ENCODE assay signal across 22 cellular contexts in genomic region chr6:52787917-52788316, GRCh38. TPM values are rescaled to one million over a fixed set of nuclear protein-coding genes. Genes with fewer than 3 reads are reported as not detected.
A peak's percentile ranks its signal among the peaks of the same experiment; 100 is the strongest.
DNase-seq lines count a peak whose midpoint lies in the region; ATAC-seq and TF ChIP-seq lines count a peak whose summit lies in the region.
"Had no signal": no experiment of that assay in that cellular context is flagged by ENCODE, and none has a peak within 500 bp of the region (broad histone marks: within the 10 kb centered on the region; RNA-seq: fewer than 3 reads in every experiment).

No MANE protein-coding gene starts in this region.

- H3K4me1 ChIP-seq in liver (ENCODE audit: control insufficient read depth in 4 of 4, insufficient read depth in 4 of 4, low read length in 3 of 4), result peaks cover 3 to 19% (median 9%) of the 10 kb centered on the region in 4 donors
- no peaks in the 10 kb centered on the region for H3K4me1 ChIP-seq in prostate gland (replicated peaks)
- H3K4me1 ChIP-seq in endodermal cell (ENCODE audit: control insufficient read depth, insufficient read depth, low read length), result no peaks in the 10 kb centered on the region
- H3K4me1 ChIP-seq: BE2C, HAP-1 had no signal

- no peak overlapping the region for H3K4me3 Mint-ChIP-seq in endodermal cell
- H3K4me3 Mint-ChIP-seq: CD4-positive, alpha-beta T cell had no signal

- peaks cover 24% of the 10 kb centered on the region for H3K9me3 Mint-ChIP-seq in endodermal cell
- H3K9me3 Mint-ChIP-seq: CD4-positive, alpha-beta T cell had no signal

- H3K27me3 Mint-ChIP-seq in endodermal cell (ENCODE audit: insufficient read depth), result no peaks in the 10 kb centered on the region

- peaks cover 14% of the 10 kb centered on the region for H3K4me1 Mint-ChIP-seq in endodermal cell

- no peak overlapping the region for H3K27ac Mint-ChIP-seq in endodermal cell
- H3K27ac Mint-ChIP-seq: CD4-positive, alpha-beta T cell had no signal

- H3K36me3 ChIP-seq in liver (ENCODE audit: control insufficient read depth in 4 of 4, insufficient read depth in 3 of 4, low read depth in 1 of 4, low read length in 3 of 4), result peaks cover 1 to 13% (median 10%) of the 10 kb centered on the region in 4 donors
- H3K36me3 ChIP-seq in prostate gland, result no peaks in the 10 kb centered on the region
- no peaks in the 10 kb centered on the region for H3K36me3 ChIP-seq in endodermal cell (ENCODE audit: control insufficient read depth, insufficient read depth, low read length)
- H3K36me3 ChIP-seq: BE2C, HAP-1, Peyer's patch had no signal

- WGBS in liver, result 16% methylated on average over 3 of the region's 3 CpGs
- 28% methylated on average over 3 of the region's 3 CpGs for WGBS in prostate gland
- 82 to 93% methylated on average over 3 of the region's 3 CpGs for WGBS in endodermal cell (ENCODE audit: insufficient coverage in 1 of 2, insufficient read length in 1 of 2), 2 experiments

- peak in 1 of 2 donors; percentile 49 for TF ChIP-seq RAD21 in liver (IDR thresholded peaks at IDR 0.05)

- H3K9me3 ChIP-seq in liver (ENCODE audit: control insufficient read depth in 4 of 4, low read length in 3 of 4) (peaks cover 0 to 2% (median 0%) of the 10 kb centered on the region in 4 donors), prostate gland (no peaks in the 10 kb centered on the region), endodermal cell (ENCODE audit: control insufficient read depth, low read length) (no peaks in the 10 kb centered on the region)
- H3K9me3 ChIP-seq: BE2C, HAP-1, Peyer's patch had no signal

- H3K4me3 ChIP-seq in epithelial cell of esophagus (ENCODE audit: low read length), result no peak overlapping the region
- peak overlapping the region; percentile 46 to 75 (median 60) for H3K4me3 ChIP-seq in liver (ENCODE audit: low read depth in 1 of 3, low read length in 3 of 3)
- H3K4me3 ChIP-seq in prostate gland, result no peak overlapping the region
- H3K4me3 ChIP-seq in endodermal cell (ENCODE audit: low read length), result no peak overlapping the region
- H3K4me3 ChIP-seq: GM23248, HAP-1, Peyer's patch had no signal

- intact Hi-C loops in prostate gland (cut with DNase I), result no loop called here

- DNase-seq in HuH-7 (ENCODE audit: low spot score) (peak; percentile 13), epithelial cell of esophagus (ENCODE audit: low read depth) (peak; percentile 27), prostate gland (ENCODE audit: low spot score) (peak; percentile 58), endodermal cell (no peak), SHP77 (lab: John Stamatoyannopoulos, UW) (no peak), activated gamma-delta T cell treated with Interleukin-2 at 50 U/mL for 16 hours (no peak)
- DNase-seq: BE2C; Calu3; CD4-positive, alpha-beta T cell; GF-D8; Kasumi-1; MM.1S; NCI-H1092; NCI-H146; NCI-H2029 treated with DMSO at 0.1 percent for 48 hours; NCI-H2171; NK-92 treated with Interleukin-12 subunit alpha and Interleukin-12 subunit beta, amount 100 ng/mL, for 24 hours; Peyer's patch had no signal

- H3K27me3 ChIP-seq in liver (ENCODE audit: control insufficient read depth in 4 of 4, insufficient read depth in 4 of 4, low read length in 3 of 4) (no peaks in the 10 kb centered on the region), prostate gland (replicated peaks; ENCODE audit: insufficient read depth) (no peaks in the 10 kb centered on the region), endodermal cell (ENCODE audit: control insufficient read depth, insufficient read depth, low read length, poor library complexity, severe bottlenecking) (no peaks in the 10 kb centered on the region)
- H3K27me3 ChIP-seq: BE2C, Peyer's patch had no signal

- no peak for ATAC-seq in GM21381 (IDR thresholded peaks at IDR 0.05; ENCODE audit: unreplicated experiment)

- H3K9ac ChIP-seq in liver (ENCODE audit: low read depth in 1 of 2, low read length in 2 of 2), result peak overlapping the region; percentile 71 to 94
- H3K9ac ChIP-seq in endodermal cell (ENCODE audit: extremely low read depth, low read length, poor library complexity, severe bottlenecking), result no peak overlapping the region
- H3K9ac ChIP-seq: GM23248 had no signal

- no peak for TF ChIP-seq POLR2A in prostate gland (IDR thresholded peaks at IDR 0.05)

- H3K27ac ChIP-seq in liver (ENCODE audit: low read depth in 1 of 2, low read length in 2 of 2) (peak overlapping the region; percentile 46 to 67), prostate gland (peak overlapping the region; percentile 32 to 56), endodermal cell (ENCODE audit: low read depth, low read length) (no peak overlapping the region)
- H3K27ac ChIP-seq: GM23248 had no signal

- no peaks in the 10 kb centered on the region for H3K36me3 Mint-ChIP-seq in endodermal cell (ENCODE audit: low read depth)

- TF ChIP-seq CTCF in epithelial cell of esophagus (IDR thresholded peaks at IDR 0.05; ENCODE audit: insufficient read depth, low read depth, low read length, missing control alignments) (no peak), liver (IDR thresholded peaks at IDR 0.05; ENCODE audit: low read depth, low read length, missing input control) (no peak), prostate gland (IDR thresholded peaks at IDR 0.05) (no peak), endodermal cell (conservative IDR thresholded peaks at IDR 0.05) (no peak)

TF ChIP-seq in liver, 16 proteins besides CTCF, POLR2A, EP300 and RAD21:
- TF ChIP-seq YY1 (IDR thresholded peaks at IDR 0.05), result peak; percentile 13
- TF ChIP-seq RXRA (IDR thresholded peaks at IDR 0.05), result peak; percentile 72 to 79
- TF ChIP-seq HNF4A (conservative IDR thresholded peaks at IDR 0.05), result peak; percentile 73 to 74
- TF ChIP-seq FOXA1 (IDR thresholded peaks at IDR 0.05), result peak; percentile 88
- TF ChIP-seq ZBTB33 (IDR thresholded peaks at IDR 0.05), result no peak
- TF ChIP-seq GABPA (IDR thresholded peaks at IDR 0.05 in 1 of 2, conservative IDR thresholded peaks at IDR 0.05 in 1 of 2), result no peak
- TF ChIP-seq SP1 (IDR thresholded peaks at IDR 0.05), result peak; percentile 61
- TF ChIP-seq EGR1 (IDR thresholded peaks at IDR 0.05; ENCODE audit: low read depth in 2 of 2), result no peak
- TF ChIP-seq TAF1 (conservative IDR thresholded peaks at IDR 0.05), result peak; percentile 31
- TF ChIP-seq FOXA2 (IDR thresholded peaks at IDR 0.05), result peak; percentile 94
- TF ChIP-seq NR2F2 (IDR thresholded peaks at IDR 0.05), result no peak
- TF ChIP-seq REST (IDR thresholded peaks at IDR 0.05), result peak; percentile 19
- TF ChIP-seq HNF4G (IDR thresholded peaks at IDR 0.05), result no peak
- peak; percentile 60 to 63 for TF ChIP-seq JUND (IDR thresholded peaks at IDR 0.05)
TF ChIP-seq in liver: peak in this region for 9.

RNA-seq across cellular contexts. Expression of gene GSTA1, which starts 15.7 kb away (rescaled TPM):
- total RNA-seq in liver (100 to 1,000 TPM in 1 of 2 donors, 10 to 100 TPM in 1; 59.4 to 160 TPM), prostate gland (100 to 1,000 TPM in 1 of 2 donors, 10 to 100 TPM in 1; 24.0 to 329 TPM), endodermal cell (1 to 10 TPM in 1 of 2 donors, not detected in 1; 2.4 TPM)
- polyA plus RNA-seq in liver, result 100 to 1,000 TPM; 131 to 247 TPM
- polyA plus RNA-seq in endodermal cell (2013, experiment 1 of 2), result 1.9 TPM
- 2.7 TPM for polyA plus RNA-seq in endodermal cell (2013, experiment 2 of 2)
- total RNA-seq: Calu3; CD4-positive, alpha-beta T cell had no signal

RNA-seq across cellular contexts. Expression of gene GSTA2, which starts 24.6 kb away (rescaled TPM):
- total RNA-seq in liver (1 to 10 TPM; 2.0 to 2.2 TPM), prostate gland (10 to 100 TPM in 1 of 2 donors, not detected in 1; 72.0 TPM), endodermal cell (1 to 10 TPM; 1.6 to 5.0 TPM)
- polyA plus RNA-seq in liver, result 100 to 1,000 TPM in 1 of 2 donors, 1 to 10 TPM in 1; 1.4 to 110 TPM
- 1.8 TPM for polyA plus RNA-seq in endodermal cell (2013, experiment 1 of 2)
- 0.79 TPM for polyA plus RNA-seq in endodermal cell (2013, experiment 2 of 2)
- total RNA-seq: Calu3; CD4-positive, alpha-beta T cell had no signal
- polyA plus RNA-seq: GM23248 had no signal

RNA-seq across cellular contexts. Expression of gene GSTA5, which starts 52.7 kb away (rescaled TPM):
- total RNA-seq in liver (not detected), prostate gland (not detected), endodermal cell (not detected)
- polyA plus RNA-seq in liver, result not detected
- not detected for polyA plus RNA-seq in endodermal cell (2013, experiment 1 of 2)
- polyA plus RNA-seq in endodermal cell (2013, experiment 2 of 2), result not detected
- total RNA-seq: Calu3; CD4-positive, alpha-beta T cell; GM23248; Peyer's patch had no signal
- polyA plus RNA-seq: GM23248 had no signal

Comparison
In these comparisons a context has a peak if more than half of its experiments do, and no peak if none do; other contexts are left out.
1. DNase-seq: peak in HuH-7 (single experiment), epithelial cell of esophagus (single experiment) and prostate gland (single experiment); none in endodermal cell (single experiment), SHP77 (0 of 2) and activated gamma-delta T cell treated with Interleukin-2 at 50 U/mL for 16 hours (single experiment).
2. H3K4me3 ChIP-seq: peak in liver (3 of 3); none in epithelial cell of esophagus (single experiment), prostate gland (0 of 2) and endodermal cell (single experiment).
3. RNA of gene GSTA1, which starts 15.7 kb away (total RNA-seq): 24.0 to 329 TPM in prostate gland and 59.4 to 160 TPM in liver; 2.4 TPM in endodermal cell; every median in the first group is over 4 times any median in the second.